8 cellular contexts compared by ENCODE assay signal in genomic region chr10:7258948-7259523, GRCh38.
DNase-seq lines count a peak whose midpoint lies in the region; ATAC-seq and TF ChIP-seq lines count a peak whose summit lies in the region.

No MANE protein-coding gene starts in this region.

- no peak for TF ChIP-seq EP300 in sigmoid colon (IDR thresholded peaks at IDR 0.05)

- H3K9me3 ChIP-seq in sigmoid colon = no peaks in the 10 kb centered on the region

- no peak overlapping the region for H3K4me3 ChIP-seq in sigmoid colon

- CTCF ChIA-PET in activated CD4-positive, alpha-beta memory T cell treated with anti-CD3 and anti-CD28 coated beads for 36 hours (lab: Charles Lee) = interaction anchor here (0.6 to 2.9 kb wide), 10 partner anchors 10 to 339 kb away, joined by 3 to 13 read pairs (median 5); partner anchors contain the start of gene SFMBT2

- H3K9me3 Mint-ChIP-seq in activated CD4-positive, alpha-beta memory T cell treated with anti-CD3 and anti-CD28 coated beads for 36 hours = no peaks in the 10 kb centered on the region
- H3K9me3 Mint-ChIP-seq in CD14-positive monocyte = no peaks in the 10 kb centered on the region

- H3K4me1 ChIP-seq in sigmoid colon = peaks cover 0 to 23% (median 18%) of the 10 kb centered on the region in 4 donors

- TF ChIP-seq POLR2A in sigmoid colon (IDR thresholded peaks at IDR 0.05) = no peak

- peak overlapping the region; percentile 38 for H3K27ac Mint-ChIP-seq in activated CD4-positive, alpha-beta memory T cell treated with anti-CD3 and anti-CD28 coated beads for 36 hours
- H3K27ac Mint-ChIP-seq in CD14-positive monocyte = peak overlapping the region in 1 of 7 donors; percentile 63

- 47 to 52% methylated on average over 8 of the region's 8 CpGs for WGBS in sigmoid colon, 2 donors

- peaks cover 60% of the 10 kb centered on the region for H3K4me1 Mint-ChIP-seq in activated CD4-positive, alpha-beta memory T cell treated with anti-CD3 and anti-CD28 coated beads for 36 hours (ENCODE audit: low read depth)
- H3K4me1 Mint-ChIP-seq in CD14-positive monocyte = peaks cover 45% of the 10 kb centered on the region

- H3K27me3 ChIP-seq in sigmoid colon = no peaks in the 10 kb centered on the region

- no peak overlapping the region for H3K4me3 Mint-ChIP-seq in activated CD4-positive, alpha-beta memory T cell treated with anti-CD3 and anti-CD28 coated beads for 36 hours
- no peak overlapping the region for H3K4me3 Mint-ChIP-seq in CD14-positive monocyte

- H3K27me3 Mint-ChIP-seq in activated CD4-positive, alpha-beta memory T cell treated with anti-CD3 and anti-CD28 coated beads for 36 hours = no peaks in the 10 kb centered on the region
- no peaks in the 10 kb centered on the region for H3K27me3 Mint-ChIP-seq in CD14-positive monocyte (ENCODE audit: low read depth in 3 of 3)

- peak; percentile 82 for DNase-seq in activated CD4-positive, alpha-beta memory T cell treated with anti-CD3 and anti-CD28 coated beads for 36 hours
- peak in 1 of 2 donors; percentile 16 for DNase-seq in left colon
- DNase-seq in DMS114 treated with DMSO at 0.1 percent for 48 hours (lab: John Stamatoyannopoulos, UW; ENCODE audit: unreplicated experiment) = no peak
- DNase-seq in NCI-H2196 (lab: John Stamatoyannopoulos, UW; ENCODE audit: unreplicated experiment) = no peak
- DNase-seq in sigmoid colon = no peak
- DNase-seq in CD14-positive monocyte (ENCODE audit: low spot score) = no peak

- intact Hi-C loops in activated CD4-positive, alpha-beta memory T cell treated with anti-CD3 and anti-CD28 coated beads for 36 hours (cut with micrococcal nuclease) = loop anchor here (5.0 kb wide), 1 partner anchor 67 kb away; no protein-coding TSS in a partner anchor
- intact Hi-C loops in left colon (cut with DNase I, micrococcal nuclease) (no loop called here), sigmoid colon (cut with DNase I) (no loop called here), CD14-positive monocyte (cut with micrococcal nuclease) (loop anchor here in 1 of 2 donors (5.0 kb wide), 1 partner anchor 77 kb away; no protein-coding TSS in a partner anchor)

- TF ChIP-seq CTCF in sigmoid colon (IDR thresholded peaks at IDR 0.05) = no peak
- TF ChIP-seq CTCF in CD14-positive monocyte (IDR thresholded peaks at IDR 0.05) = no peak

- H3K27ac ChIP-seq in sigmoid colon = no peak overlapping the region

- POLR2A ChIA-PET in activated CD4-positive, alpha-beta memory T cell treated with anti-CD3 and anti-CD28 coated beads for 36 hours (lab: Charles Lee) = interaction anchor here (0.7 to 1.7 kb wide), 3 partner anchors 10 to 151 kb away, joined by 3 to 7 read pairs (median 5); no protein-coding TSS in a partner anchor

- ATAC-seq in GM18498 (IDR thresholded peaks at IDR 0.05; ENCODE audit: unreplicated experiment) (peak; percentile 71), HG03196 (IDR thresholded peaks at IDR 0.05; ENCODE audit: unreplicated experiment) (peak; percentile 65), left colon (peak; percentile 23)

- H3K36me3 Mint-ChIP-seq in activated CD4-positive, alpha-beta memory T cell treated with anti-CD3 and anti-CD28 coated beads for 36 hours = peaks cover 4% of the 10 kb centered on the region
- peaks cover 4 to 9% of the 10 kb centered on the region in 2 donors for H3K36me3 Mint-ChIP-seq in CD14-positive monocyte

- no peaks in the 10 kb centered on the region for H3K36me3 ChIP-seq in sigmoid colon
